ENCODE assay signal across 8 cellular contexts in genomic region chr11:61161190-61162091, GRCh38. TPM values are rescaled to one million over a fixed set of nuclear protein-coding genes. Genes with fewer than 3 reads are reported as not detected.
DNase-seq lines count a peak whose midpoint lies in the region; ATAC-seq and TF ChIP-seq lines count a peak whose summit lies in the region.

Gene VPS37C, minus strand, starts transcription at chr11:61161426. Its CDS starts 22,597 bp downstream, at chr11:61138829.

- H3K27me3 ChIP-seq in BJ (ENCODE audit: control insufficient read depth, insufficient read depth, low read length): no peaks in the 10 kb centered on the region; the same call in 1 of the 2 replicates
- no peaks in the 10 kb centered on the region for H3K27me3 ChIP-seq in layer of hippocampus (ENCODE audit: control insufficient read depth, insufficient read depth, low read length)

- CTCF ChIA-PET in BJ (lab: Yijun Ruan, JAX): interaction anchor here (1.4 to 2.0 kb wide), 2 partner anchors 33 to 192 kb away, joined by 3 to 7 read pairs; no protein-coding TSS in a partner anchor

- H3K36me3 ChIP-seq in BJ (ENCODE audit: control insufficient read depth, insufficient read depth, low read length): no peaks in the 10 kb centered on the region

- TF ChIP-seq CTCF in BJ (IDR thresholded peaks at IDR 0.05; ENCODE audit: insufficient read depth, low read depth, low read length): no peak

- peak within 1 kb of the TSS; percentile 74 for H3K4me3 ChIP-seq in BJ (ENCODE audit: low read depth, low read length)

- peak within 1 kb of the TSS; percentile 94 for H3K27ac ChIP-seq in cingulate gyrus (ENCODE audit: low read depth, low read length)
- H3K27ac ChIP-seq in layer of hippocampus (ENCODE audit: low read depth, low read length): peak within 1 kb of the TSS; percentile 98

- POLR2A ChIA-PET in BJ (lab: Charles Lee): interaction anchor here (0.6 kb wide), 1 partner anchor 13 kb away, joined by 3 read pairs; no protein-coding TSS in a partner anchor

- DNase-seq in BJ (ENCODE audit: low read depth): peak; percentile 23
- DNase-seq in GM19240 (ENCODE audit: insufficient read length, low spot score): peak; percentile 89
- peak; percentile 66 for DNase-seq in NCI-H524 treated with DMSO at 0.1 percent for 48 hours (lab: John Stamatoyannopoulos, UW)
- peak; percentile 95 for DNase-seq in activated CD4-positive, alpha-beta T cell treated with anti-CD3 and anti-CD28 coated beads for 48 hours
- DNase-seq in stimulated activated CD4-positive, alpha-beta T cell treated with anti-CD3 and anti-CD28 coated beads, Interleukin-1b, Interleukin-23, amount 100 ng/mL, for 24 hours (ENCODE audit: low read depth in 4 of 4, low spot score in 1 of 4): peak; percentile 82 to 92 (median 84)

- peak; percentile 66 for ATAC-seq in HG03442 (IDR thresholded peaks at IDR 0.05; ENCODE audit: unreplicated experiment)

RNA-seq across cellular contexts. Expression of gene VPS37C, which starts in this region (rescaled TPM):
- 8.9 and 17.5 TPM in 2 replicates for polyA plus RNA-seq in BJ (2011; rRNA removed)
- polyA minus RNA-seq in BJ (2011; rRNA and poly(A)+ RNA removed): 5.5 and 9.0 TPM in 2 replicates

Comparison
In these comparisons a context has a peak if more than half of its experiments do, and no peak if none do; other contexts are left out.
1. Peak in every context shown above with its lines: DNase-seq, ATAC-seq, H3K4me3 ChIP-seq and H3K27ac ChIP-seq.
2. DNase-seq: peak in every context shown above with its lines; median percentile 95 in activated CD4-positive, alpha-beta T cell treated with anti-CD3 and anti-CD28 coated beads for 48 hours; 89 in GM19240; 84 in stimulated activated CD4-positive, alpha-beta T cell treated with anti-CD3 and anti-CD28 coated beads, Interleukin-1b, Interleukin-23, amount 100 ng/mL, for 24 hours; 66 in NCI-H524 treated with DMSO at 0.1 percent for 48 hours; 23 in BJ.